20 cellular contexts compared by ENCODE assay signal in genomic region chr7:65972976-65973375, GRCh38. TPM values are rescaled to one million over a fixed set of nuclear protein-coding genes. Genes with fewer than 3 reads are reported as not detected.
DNase-seq lines count a peak whose midpoint lies in the region; ATAC-seq, FAIRE-seq and TF ChIP-seq lines count a peak whose summit lies in the region.
"Had no signal": no experiment of that assay in that cellular context is flagged by ENCODE, and none has a peak within 500 bp of the region (broad histone marks: within the 10 kb centered on the region; RNA-seq: fewer than 3 reads in every experiment).

No MANE protein-coding gene starts in this region.

- TF ChIP-seq CTCF in spleen (IDR thresholded peaks at IDR 0.05 in 8 of 11, conservative IDR thresholded peaks at IDR 0.05 in 3 of 11) = no peak

- no peaks in the 10 kb centered on the region for H3K9me3 Mint-ChIP-seq in central memory CD8-positive, alpha-beta T cell
- H3K9me3 Mint-ChIP-seq in activated naive CD4-positive, alpha-beta T cell treated with anti-CD3 and anti-CD28 coated beads, Interleukin-2, amount 10 ng/mL, durations not matched to agents 7 days and 5 days = no peaks in the 10 kb centered on the region
- H3K9me3 Mint-ChIP-seq: CD14-positive monocyte; CD8-positive, alpha-beta T cell; GM23338; H9 had no signal

- H3K27me3 Mint-ChIP-seq in central memory CD8-positive, alpha-beta T cell = no peaks in the 10 kb centered on the region
- H3K27me3 Mint-ChIP-seq in activated naive CD4-positive, alpha-beta T cell treated with anti-CD3 and anti-CD28 coated beads, Interleukin-2, amount 10 ng/mL, durations not matched to agents 7 days and 5 days = no peaks in the 10 kb centered on the region

- CTCF ChIA-PET in activated naive CD4-positive, alpha-beta T cell treated with anti-CD3 and anti-CD28 coated beads, Interleukin-2, amount 10 ng/mL, durations not matched to agents 7 days and 5 days (lab: Charles Lee) = no interaction called here

- H3K36me3 ChIP-seq in spleen (peaks cover 0 to 100% (median 88%) of the 10 kb centered on the region in 6 donors), H7 (replicated peaks; ENCODE audit: control insufficient read depth, insufficient read depth, low read length) (peaks cover 37% of the 10 kb centered on the region)

- no peak overlapping the region for H3K27ac ChIP-seq in spleen
- H3K27ac ChIP-seq: 22Rv1 had no signal

- H3K4me3 Mint-ChIP-seq in central memory CD8-positive, alpha-beta T cell = no peak overlapping the region
- no peak overlapping the region for H3K4me3 Mint-ChIP-seq in activated naive CD4-positive, alpha-beta T cell treated with anti-CD3 and anti-CD28 coated beads, Interleukin-2, amount 10 ng/mL, durations not matched to agents 7 days and 5 days
- H3K4me3 Mint-ChIP-seq: CD14-positive monocyte; CD8-positive, alpha-beta T cell; GM23338; H9 had no signal

- no peaks in the 10 kb centered on the region for H3K9me3 ChIP-seq in spleen

- WGBS in spleen, 5 donors = 95 to 97% (median 96%) methylated on average over 12 to 13 of the region's 13 CpGs

- ATAC-seq in central memory CD8-positive, alpha-beta T cell (replicated peaks; ENCODE audit: extremely low read depth, poor library complexity, severe bottlenecking) = no peak
- ATAC-seq in left lobe of liver = no peak
- ATAC-seq: CD8-positive, alpha-beta T cell; GM23338 had no signal

- TF ChIP-seq POLR2A in spleen (IDR thresholded peaks at IDR 0.05) = no peak

- H3K4me3 ChIP-seq in spleen = no peak overlapping the region
- H3K4me3 ChIP-seq in H7 (ENCODE audit: insufficient read depth, low read depth, low read length) = no peak overlapping the region
- H3K4me3 ChIP-seq: GM23338 had no signal

- H3K27me3 ChIP-seq in spleen (replicated peaks in 1 of 7) = no peaks in the 10 kb centered on the region
- H3K27me3 ChIP-seq in H7 (ENCODE audit: control insufficient read depth, insufficient read depth, low read length) = no peaks in the 10 kb centered on the region

- no peaks in the 10 kb centered on the region for H3K4me1 ChIP-seq in spleen

- DNase-seq in activated CD8-positive, alpha-beta memory T cell treated with anti-CD3 and anti-CD28 coated beads for 24 hours = peak; percentile 52
- DNase-seq in activated CD8-positive, alpha-beta memory T cell treated with anti-CD3 and anti-CD28 coated beads, Interleukin-2, amount 50 U/mL, for 4 hours = no peak
- DNase-seq in central memory CD8-positive, alpha-beta T cell (ENCODE audit: low spot score in 2 of 2) = no peak
- DNase-seq in left lobe of liver (ENCODE audit: low spot score) (peak; percentile 36), spleen (peak; percentile 34), H7 (no peak), RCC 7860 (ENCODE audit: low spot score) (no peak)
- no peak for DNase-seq in activated naive CD4-positive, alpha-beta T cell treated with anti-CD3 and anti-CD28 coated beads, Interleukin-2, amount 10 ng/mL, durations not matched to agents 7 days and 5 days
- DNase-seq: CD8-positive, alpha-beta T cell; COR-L47; DMS153; DMS79 treated with DMSO at 0.1 percent for 48 hours; EL; H9 had no signal

- no peak for FAIRE-seq in RCC 7860 (lab: Jason Lieb, UNC)
- FAIRE-seq: D721Med, G401.6, GM12891 had no signal

- intact Hi-C loops in spleen (cut with DNase I; ENCODE audit: low total_unique reads) = no loop called here

- peaks cover 50% of the 10 kb centered on the region for H3K36me3 Mint-ChIP-seq in central memory CD8-positive, alpha-beta T cell (ENCODE audit: insufficient read depth)
- H3K36me3 Mint-ChIP-seq in activated naive CD4-positive, alpha-beta T cell treated with anti-CD3 and anti-CD28 coated beads, Interleukin-2, amount 10 ng/mL, durations not matched to agents 7 days and 5 days = peaks cover 36% of the 10 kb centered on the region

- no peaks in the 10 kb centered on the region for H3K4me1 Mint-ChIP-seq in central memory CD8-positive, alpha-beta T cell
- no peaks in the 10 kb centered on the region for H3K4me1 Mint-ChIP-seq in activated naive CD4-positive, alpha-beta T cell treated with anti-CD3 and anti-CD28 coated beads, Interleukin-2, amount 10 ng/mL, durations not matched to agents 7 days and 5 days
- H3K4me1 Mint-ChIP-seq: CD14-positive monocyte, GM23338, H9 had no signal

- peak overlapping the region; percentile 84 for H3K27ac Mint-ChIP-seq in central memory CD8-positive, alpha-beta T cell (ENCODE audit: low read depth)
- no peak overlapping the region for H3K27ac Mint-ChIP-seq in activated naive CD4-positive, alpha-beta T cell treated with anti-CD3 and anti-CD28 coated beads, Interleukin-2, amount 10 ng/mL, durations not matched to agents 7 days and 5 days
- H3K27ac Mint-ChIP-seq: CD8-positive, alpha-beta T cell; GM23338 had no signal

RNA-seq across cellular contexts. Expression of gene GUSB, which starts 9.0 kb away (rescaled TPM):
- total RNA-seq in left lobe of liver (64.2 TPM), spleen (10 to 100 TPM; 46.1 to 93.0 (median 62.8) TPM)
- polyA plus RNA-seq in spleen = 10 to 100 TPM; 41.4 to 79.4 (median 60.8) TPM
- 33.1 and 37.5 TPM in 2 replicates for total RNA-seq in H7 (2014; rRNA removed; shearing (Covaris generic))

Comparison
In these comparisons a context has a peak if more than half of its experiments do, and no peak if none do; other contexts are left out.
1. DNase-seq: peak in activated CD8-positive, alpha-beta memory T cell treated with anti-CD3 and anti-CD28 coated beads for 24 hours (single experiment), left lobe of liver (single experiment) and spleen (single experiment); none in activated CD8-positive, alpha-beta memory T cell treated with anti-CD3 and anti-CD28 coated beads, Interleukin-2, amount 50 U/mL, for 4 hours (single experiment), central memory CD8-positive, alpha-beta T cell (0 of 2), H7 (single experiment), RCC 7860 (single experiment) and activated naive CD4-positive, alpha-beta T cell treated with anti-CD3 and anti-CD28 coated beads, Interleukin-2, amount 10 ng/mL, durations not matched to agents 7 days and 5 days (single experiment).